In genomic region chr12:92414383-92415065, GRCh38 we compare ENCODE assay signal across 1 cellular context.
TF ChIP-seq lines count a peak whose summit lies in the region.

No MANE protein-coding gene starts in this region.

TF ChIP-seq in H1, 55 proteins besides CTCF, POLR2A, EP300 and RAD21 (continued from another document):
- no peak for TF ChIP-seq CREB1 (IDR thresholded peaks at IDR 0.05)
- no peak for TF ChIP-seq TBP (IDR thresholded peaks at IDR 0.05; ENCODE audit: low read depth, low read length)
- no peak for TF ChIP-seq CTBP2 (IDR thresholded peaks at IDR 0.05; ENCODE audit: borderline replicate concordance, insufficient read depth, insufficient read length, low read length)
- no peak for TF ChIP-seq EZH2 (IDR thresholded peaks at IDR 0.05; ENCODE audit: low read depth, low read length, severe bottlenecking)
- TF ChIP-seq RFX5 (IDR thresholded peaks at IDR 0.05; ENCODE audit: borderline replicate concordance, low read depth, low read length) = no peak
